ENCODE assay signal across 9 cellular contexts in the genomic region with DNA sequence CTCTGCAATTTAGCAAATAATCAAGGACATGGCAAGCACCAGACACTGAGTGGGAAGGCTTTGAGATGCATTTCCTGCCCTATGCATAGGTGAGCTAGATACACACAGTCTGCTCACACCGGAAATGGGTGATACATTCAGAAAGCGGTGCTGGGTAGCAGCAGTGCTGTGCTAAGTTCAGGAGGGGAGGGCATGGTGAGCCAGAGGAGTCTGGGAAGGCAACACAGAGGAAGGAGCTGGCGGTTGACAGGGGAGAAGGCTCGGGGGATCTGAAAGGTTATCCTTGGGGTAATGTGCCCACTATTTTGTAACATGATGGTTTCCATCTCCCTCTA. TPM values are rescaled to one million over a fixed set of nuclear protein-coding genes. Genes with fewer than 3 reads are reported as not detected.
DNase-seq lines count a peak whose midpoint lies in the region; ATAC-seq and TF ChIP-seq lines count a peak whose summit lies in the region.
"Had no signal": no experiment of that assay in that cellular context is flagged by ENCODE, and none has a peak within 500 bp of the region (broad histone marks: within the 10 kb centered on the region; RNA-seq: fewer than 3 reads in every experiment).

No MANE protein-coding gene starts in this region.

- no peaks in the 10 kb centered on the region for H3K27me3 ChIP-seq in uterus

- H3K27ac ChIP-seq in caudate nucleus (ENCODE audit: low read depth, low read length) (no peak overlapping the region), uterus (no peak overlapping the region)

- H3K27ac Mint-ChIP-seq in activated naive CD8-positive, alpha-beta T cell treated with anti-CD3 and anti-CD28 coated beads, Interleukin-2, amount 50 U/mL, for 24 hours: peak overlapping the region; percentile 64
- H3K27ac Mint-ChIP-seq in stimulated activated memory B cell treated with anti-CD40 and anti-IgM and Interleukin-4, amounts not matched to agents 10 μg/mL and 1 μg/mL and 100 μg/mL, for 72 hours: no peak overlapping the region

- peaks cover 23% of the 10 kb centered on the region for H3K4me1 Mint-ChIP-seq in activated naive CD8-positive, alpha-beta T cell treated with anti-CD3 and anti-CD28 coated beads, Interleukin-2, amount 50 U/mL, for 24 hours
- H3K4me1 Mint-ChIP-seq in stimulated activated memory B cell treated with anti-CD40 and anti-IgM and Interleukin-4, amounts not matched to agents 10 μg/mL and 1 μg/mL and 100 μg/mL, for 72 hours: no peaks in the 10 kb centered on the region

- peak; percentile 66 for ATAC-seq in HG02588 (IDR thresholded peaks at IDR 0.05; ENCODE audit: unreplicated experiment)
- peak; percentile 94 for ATAC-seq in activated naive CD8-positive, alpha-beta T cell treated with anti-CD3 and anti-CD28 coated beads, Interleukin-2, amount 50 U/mL, for 24 hours
- ATAC-seq in stimulated activated memory B cell treated with anti-CD40 and anti-IgM and Interleukin-4, amounts not matched to agents 10 μg/mL and 1 μg/mL and 100 μg/mL, for 72 hours: peak; percentile 45
- ATAC-seq: Right ventricle myocardium inferior had no signal

- no peaks in the 10 kb centered on the region for H3K4me1 ChIP-seq in uterus

- H3K9me3 Mint-ChIP-seq in activated naive CD8-positive, alpha-beta T cell treated with anti-CD3 and anti-CD28 coated beads, Interleukin-2, amount 50 U/mL, for 24 hours: peaks cover 4% of the 10 kb centered on the region
- H3K9me3 Mint-ChIP-seq in stimulated activated memory B cell treated with anti-CD40 and anti-IgM and Interleukin-4, amounts not matched to agents 10 μg/mL and 1 μg/mL and 100 μg/mL, for 72 hours: no peaks in the 10 kb centered on the region

- H3K27me3 Mint-ChIP-seq in activated naive CD8-positive, alpha-beta T cell treated with anti-CD3 and anti-CD28 coated beads, Interleukin-2, amount 50 U/mL, for 24 hours: no peaks in the 10 kb centered on the region
- no peaks in the 10 kb centered on the region for H3K27me3 Mint-ChIP-seq in stimulated activated memory B cell treated with anti-CD40 and anti-IgM and Interleukin-4, amounts not matched to agents 10 μg/mL and 1 μg/mL and 100 μg/mL, for 72 hours

- TF ChIP-seq CTCF in uterus (IDR thresholded peaks at IDR 0.05): no peak

- H3K4me3 Mint-ChIP-seq in activated naive CD8-positive, alpha-beta T cell treated with anti-CD3 and anti-CD28 coated beads, Interleukin-2, amount 50 U/mL, for 24 hours: no peak overlapping the region
- H3K4me3 Mint-ChIP-seq in stimulated activated memory B cell treated with anti-CD40 and anti-IgM and Interleukin-4, amounts not matched to agents 10 μg/mL and 1 μg/mL and 100 μg/mL, for 72 hours: no peak overlapping the region

- peak; percentile 76 for DNase-seq in activated CD4-positive, alpha-beta T cell treated with anti-CD3 and anti-CD28 coated beads for 48 hours
- peak; percentile 41 for DNase-seq in activated naive CD8-positive, alpha-beta T cell treated with anti-CD3 and anti-CD28 coated beads, Interleukin-2, amount 50 U/mL, for 24 hours
- DNase-seq in caudate nucleus (lab: John Stamatoyannopoulos, UW): no peak
- no peak for DNase-seq in NCI-H526 treated with DMSO at 0.1 percent for 48 hours (lab: John Stamatoyannopoulos, UW)
- no peak for DNase-seq in ureter (ENCODE audit: low spot score)
- DNase-seq in uterus: no peak

- H3K9me3 ChIP-seq in uterus: no peaks in the 10 kb centered on the region

- intact Hi-C loops in uterus (cut with DNase I; ENCODE audit: low total_unique reads): no loop called here

- no peaks in the 10 kb centered on the region for H3K36me3 ChIP-seq in uterus

- H3K4me3 ChIP-seq in uterus: no peak overlapping the region

- H3K36me3 Mint-ChIP-seq in activated naive CD8-positive, alpha-beta T cell treated with anti-CD3 and anti-CD28 coated beads, Interleukin-2, amount 50 U/mL, for 24 hours (ENCODE audit: low read depth): no peaks in the 10 kb centered on the region
- no peaks in the 10 kb centered on the region for H3K36me3 Mint-ChIP-seq in stimulated activated memory B cell treated with anti-CD40 and anti-IgM and Interleukin-4, amounts not matched to agents 10 μg/mL and 1 μg/mL and 100 μg/mL, for 72 hours

- TF ChIP-seq POLR2A in uterus (IDR thresholded peaks at IDR 0.05): no peak

RNA-seq across cellular contexts. Expression of a gene that starts 57.4 kb away (rescaled TPM):
- total RNA-seq in ureter (300 TPM), uterus (100 to 1,000 TPM in 3 of 4 donors, 10 to 100 TPM in 1; 35.0 to 465 (median 202) TPM)

Comparison
In these comparisons a context has a peak if more than half of its experiments do, and no peak if none do; other contexts are left out.
1. DNase-seq: peak in activated CD4-positive, alpha-beta T cell treated with anti-CD3 and anti-CD28 coated beads for 48 hours (single experiment) and activated naive CD8-positive, alpha-beta T cell treated with anti-CD3 and anti-CD28 coated beads, Interleukin-2, amount 50 U/mL, for 24 hours (single experiment); none in caudate nucleus (0 of 61), NCI-H526 treated with DMSO at 0.1 percent for 48 hours (single experiment), ureter (single experiment) and uterus (0 of 2).
2. Peak in every context shown above with its lines, with median percentiles within 50 percentile points of each other: ATAC-seq.